In the genomic region with DNA sequence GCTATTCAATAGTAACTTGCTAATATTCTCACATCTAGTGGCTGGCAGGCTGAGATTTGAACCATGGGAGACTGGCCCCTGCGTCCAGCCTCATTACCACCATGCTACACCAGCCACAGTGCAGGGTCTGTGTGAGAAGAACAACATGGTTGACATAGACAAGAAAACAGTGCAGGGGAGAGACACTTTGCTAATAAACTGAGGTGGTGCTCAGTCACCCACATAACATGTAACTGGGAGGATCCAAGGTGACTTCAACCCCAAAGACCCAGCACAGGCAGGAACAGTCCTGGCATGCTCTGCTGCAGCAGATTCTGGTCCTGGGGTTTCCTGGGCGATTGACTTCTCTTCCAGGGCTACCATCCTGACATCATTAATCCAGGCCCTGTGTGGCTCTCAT, we compare ENCODE assay signal across 32 cellular contexts.
"Had no signal": no experiment of that assay in that cellular context is flagged by ENCODE, and none has a peak within 500 bp of the region (broad histone marks: within the 10 kb centered on the region; RNA-seq: fewer than 3 reads in every experiment).

No MANE protein-coding gene starts in this region.

- H3K27me3 ChIP-seq: MG63 had no signal

- H3K9me3 ChIP-seq: MG63 had no signal

- H3K36me3 ChIP-seq: MG63 had no signal

- H3K4me3 ChIP-seq: MG63 had no signal

- H3K27ac ChIP-seq: KMS-11 had no signal

- DNase-seq: Karpas-422, Kasumi-1, KG1, MG63, MM.1S, MV-4-11, NCI-H1048, NCI-H1092, NCI-H1092 treated with DMSO at 0.1 percent for 48 hours, NCI-H1105, NCI-H1417, NCI-H1417 treated with DMSO at 0.1 percent for 48 hours, NCI-H1436, NCI-H1436 treated with DMSO at 0.1 percent for 48 hours, NCI-H146, NCI-H1694, NCI-H1694 treated with DMSO at 0.1 percent for 48 hours, NCI-H187, NCI-H187 treated with DMSO at 0.1 percent for 48 hours, NCI-H1930, NCI-H2029, NCI-H2029 treated with DMSO at 0.1 percent for 48 hours, NCI-H2081, NCI-H2081 treated with DMSO at 0.1 percent for 48 hours, NCI-H2107, NCI-H2171, NCI-H2171 treated with DMSO at 0.1 percent for 48 hours, NCI-H2227 treated with DMSO at 0.1 percent for 48 hours, NCI-H226, NCI-H345, NCI-H510A had no signal
